In genomic region chr5:14193496-14193895, GRCh38 we compare ENCODE assay signal across 25 cellular contexts. TPM values are rescaled to one million over a fixed set of nuclear protein-coding genes. Genes with fewer than 3 reads are reported as not detected.
A peak's percentile ranks its signal among the peaks of the same experiment; 100 is the strongest.
DNase-seq lines count a peak whose midpoint lies in the region; ATAC-seq, FAIRE-seq and TF ChIP-seq lines count a peak whose summit lies in the region.
"Had no signal": no experiment of that assay in that cellular context is flagged by ENCODE, and none has a peak within 500 bp of the region (broad histone marks: within the 10 kb centered on the region; RNA-seq: fewer than 3 reads in every experiment).

No MANE protein-coding gene starts in this region.

- no peaks in the 10 kb centered on the region for H3K9me3 ChIP-seq in naive thymus-derived CD4-positive, alpha-beta T cell (ENCODE audit: control insufficient read depth in 2 of 3, low read length in 3 of 3)
- H3K9me3 ChIP-seq: suprapubic skin, vagina had no signal

- H3K4me3 Mint-ChIP-seq in naive thymus-derived CD4-positive, alpha-beta T cell = no peak overlapping the region
- H3K4me3 Mint-ChIP-seq: activated CD4-positive, alpha-beta memory T cell treated with anti-CD3 and anti-CD28 coated beads, Interleukin-2, amount 10 ng/mL, durations not matched to agents 7 days and 5 days; CD4-positive, CD25-positive, alpha-beta regulatory T cell; H9; nephron had no signal

- POLR2A ChIA-PET in naive thymus-derived CD4-positive, alpha-beta T cell (lab: Charles Lee) = no interaction called here

- H3K36me3 Mint-ChIP-seq in naive thymus-derived CD4-positive, alpha-beta T cell = peaks cover 0 to 4% (median 0%) of the 10 kb centered on the region in 5 donors
- H3K36me3 Mint-ChIP-seq: CD4-positive, CD25-positive, alpha-beta regulatory T cell had no signal

- intact Hi-C loops in naive thymus-derived CD4-positive, alpha-beta T cell (cut with micrococcal nuclease) = no loop called here

- peak; percentile 73 for FAIRE-seq in H54 (lab: Jason Lieb, UNC)
- FAIRE-seq: GM18507 had no signal

- peaks cover 0 to 5% (median 0%) of the 10 kb centered on the region in 7 donors for H3K4me1 Mint-ChIP-seq in naive thymus-derived CD4-positive, alpha-beta T cell
- H3K4me1 Mint-ChIP-seq: activated CD4-positive, alpha-beta memory T cell treated with anti-CD3 and anti-CD28 coated beads, Interleukin-2, amount 10 ng/mL, durations not matched to agents 7 days and 5 days; CD4-positive, CD25-positive, alpha-beta regulatory T cell had no signal

- peaks cover 7 to 32% (median 17%) of the 10 kb centered on the region in 5 donors for H3K27me3 Mint-ChIP-seq in naive thymus-derived CD4-positive, alpha-beta T cell

- in situ Hi-C loops in ACHN (cut with HindIII; ENCODE audit: low pct_ligation_motif_present, low pct_unique_long_range_greater_than_20kb, low sequenced_read_pairs) = no loop called here

- no peak overlapping the region for H3K27ac Mint-ChIP-seq in naive thymus-derived CD4-positive, alpha-beta T cell
- H3K27ac Mint-ChIP-seq: activated CD4-positive, alpha-beta memory T cell treated with anti-CD3 and anti-CD28 coated beads, Interleukin-2, amount 10 ng/mL, durations not matched to agents 7 days and 5 days; CD4-positive, CD25-positive, alpha-beta regulatory T cell; H9; nephron had no signal

- TF ChIP-seq CTCF in fibroblast of villous mesenchyme (IDR thresholded peaks at IDR 0.05; ENCODE audit: insufficient read depth, low read depth, low read length) = no peak

- H3K4me3 ChIP-seq in fibroblast of villous mesenchyme (ENCODE audit: low read depth, low read length) = no peak overlapping the region
- H3K4me3 ChIP-seq in naive thymus-derived CD4-positive, alpha-beta T cell (ENCODE audit: low read length) = no peak overlapping the region
- H3K4me3 ChIP-seq: suprapubic skin, vagina had no signal

- no peak for DNase-seq in H54 (ENCODE audit: insufficient read length, low spot score)
- DNase-seq in amniotic epithelial cell (ENCODE audit: low read depth) = peak; percentile 67
- peak; percentile 71 for DNase-seq in fibroblast of villous mesenchyme (ENCODE audit: low read depth)
- peak; percentile 70 for DNase-seq in pulmonary artery endothelial cell (ENCODE audit: low read depth, low spot score)
- no peak for DNase-seq in HPDE6-E6E7 (ENCODE audit: extremely low spot score)
- no peak for DNase-seq in naive thymus-derived CD4-positive, alpha-beta T cell
- no peak for DNase-seq in ACHN
- DNase-seq in hippocampal formation (lab: John Stamatoyannopoulos, UW) = no peak
- DNase-seq: activated CD4-positive, alpha-beta memory T cell treated with anti-CD3 and anti-CD28 coated beads, Interleukin-2, amount 10 ng/mL, durations not matched to agents 7 days and 5 days; activated T-cell treated with anti-CD3 and anti-CD28 coated beads for 4 hours; CD4-positive, CD25-positive, alpha-beta regulatory T cell; cerebellar nuclear complex; effector CD8-positive, alpha-beta T cell; GDM1; glutamatergic neuron; H9; KBM-7; left cardiac atrium; NCI-H526; posterior cingulate gyrus; SW 1271 had no signal

- H3K27ac ChIP-seq in naive thymus-derived CD4-positive, alpha-beta T cell (ENCODE audit: low read depth, low read length) = no peak overlapping the region
- H3K27ac ChIP-seq: suprapubic skin, vagina had no signal

- no peaks in the 10 kb centered on the region for H3K36me3 ChIP-seq in naive thymus-derived CD4-positive, alpha-beta T cell (ENCODE audit: control insufficient read depth in 2 of 3, insufficient read depth in 3 of 3, low read length in 3 of 3)
- H3K36me3 ChIP-seq: suprapubic skin, vagina had no signal

- ATAC-seq in naive thymus-derived CD4-positive, alpha-beta T cell = no peak
- ATAC-seq: left cardiac atrium had no signal

- CTCF ChIA-PET in naive thymus-derived CD4-positive, alpha-beta T cell (lab: Charles Lee) = no interaction called here

- TF ChIP-seq POLR2A in H54 (IDR thresholded peaks at IDR 0.05; ENCODE audit: low read depth, low read length) = no peak

- no peaks in the 10 kb centered on the region for H3K4me1 ChIP-seq in naive thymus-derived CD4-positive, alpha-beta T cell (ENCODE audit: control insufficient read depth in 2 of 2, insufficient read depth in 2 of 2, low read length in 2 of 2)

- peaks cover 0 to 2% (median 0%) of the 10 kb centered on the region in 11 donors for H3K9me3 Mint-ChIP-seq in naive thymus-derived CD4-positive, alpha-beta T cell
- H3K9me3 Mint-ChIP-seq: activated CD4-positive, alpha-beta memory T cell treated with anti-CD3 and anti-CD28 coated beads, Interleukin-2, amount 10 ng/mL, durations not matched to agents 7 days and 5 days; CD4-positive, CD25-positive, alpha-beta regulatory T cell; H9; nephron had no signal

- H3K27me3 ChIP-seq in naive thymus-derived CD4-positive, alpha-beta T cell (ENCODE audit: control insufficient read depth in 2 of 2, insufficient read depth in 2 of 2, low read length in 2 of 2) = no peaks in the 10 kb centered on the region
- H3K27me3 ChIP-seq: suprapubic skin, vagina had no signal

RNA-seq across cellular contexts. Expression of gene TRIO, which starts 50.4 kb away (rescaled TPM):
- 366 and 410 TPM in 2 replicates for total RNA-seq in fibroblast of villous mesenchyme
- 144 and 194 TPM in 2 replicates for total RNA-seq in pulmonary artery endothelial cell
- 10 to 100 TPM in 2 of 5 experiments, 1 to 10 TPM in 3; 5.5 to 45.9 (median 8.5) TPM for total RNA-seq in naive thymus-derived CD4-positive, alpha-beta T cell
- polyA plus RNA-seq in naive thymus-derived CD4-positive, alpha-beta T cell = under 1 TPM; 0.16 to 0.53 TPM

Comparison
In these comparisons a context has a peak if more than half of its experiments do, and no peak if none do; other contexts are left out.
1. DNase-seq: peak in amniotic epithelial cell (single experiment), fibroblast of villous mesenchyme (single experiment) and pulmonary artery endothelial cell (single experiment); none in H54 (single experiment), HPDE6-E6E7 (single experiment), naive thymus-derived CD4-positive, alpha-beta T cell (0 of 9), ACHN (single experiment) and hippocampal formation (0 of 2).